ENCODE assay signal across 8 cellular contexts in genomic region chr1:24672686-24673085, GRCh38. TPM values are rescaled to one million over a fixed set of nuclear protein-coding genes. Genes with fewer than 3 reads are reported as not detected.
DNase-seq lines count a peak whose midpoint lies in the region; ATAC-seq, FAIRE-seq and TF ChIP-seq lines count a peak whose summit lies in the region.
"Not testable (repeated sequence)": the region's sequence is repeated elsewhere in the genome, so short reads cannot be mapped to it uniquely, and the experiment has no call there.

No MANE protein-coding gene starts in this region.

- H3K4me1 ChIP-seq in K562 (replicated peaks in 1 of 2; ENCODE audit: control insufficient read depth in 2 of 2, insufficient read depth in 2 of 2, low read length in 2 of 2) = not testable (repeated sequence)

- H3K9ac ChIP-seq in K562 (ENCODE audit: insufficient read depth in 1 of 2, low read depth in 2 of 2, low read length in 2 of 2) = not testable (repeated sequence)

- H3K9me3 Mint-ChIP-seq in T-helper 2 cell treated with Interferon-gamma antibody and Interleukin-4, amounts not matched to agents 5 μg/mL and 100 μg/mL, for 36 hours; activated T-helper 17 cell treated with anti-CD3 and anti-CD28 coated beads, Interleukin-2, amount 50 U/mL, for 72 hours; stimulated activated naive CD8-positive, alpha-beta T cell treated with anti-CD3 and anti-CD28 coated beads, Interleukin-15, Interleukin-2, amounts not matched to agents 100 ng/mL and 50 ng/mL, for 24 hours: not testable (repeated sequence)

- TF ChIP-seq CTCF in K562 (IDR thresholded peaks at IDR 0.05 in 2 of 3, conservative IDR thresholded peaks at IDR 0.05 in 1 of 3; ENCODE audit: insufficient read depth in 2 of 3, low read depth in 1 of 3, low read length in 3 of 3); fibroblast of mammary gland (conservative IDR thresholded peaks at IDR 0.05; ENCODE audit: control insufficient read depth, insufficient read depth, low read depth, low read length): not testable (repeated sequence)

- POLR2A ChIA-PET in K562 (lab: Yijun Ruan, JAX) = interaction anchor here (0.6 to 1.0 kb wide), 3 partner anchors 15 to 175 kb away, joined by 3 to 5 read pairs (median 3); no protein-coding TSS in a partner anchor

- H3K4me3 Mint-ChIP-seq in T-helper 2 cell treated with Interferon-gamma antibody and Interleukin-4, amounts not matched to agents 5 μg/mL and 100 μg/mL, for 36 hours; activated T-helper 17 cell treated with anti-CD3 and anti-CD28 coated beads, Interleukin-2, amount 50 U/mL, for 72 hours; stimulated activated naive CD8-positive, alpha-beta T cell treated with anti-CD3 and anti-CD28 coated beads, Interleukin-15, Interleukin-2, amounts not matched to agents 100 ng/mL and 50 ng/mL, for 24 hours: not testable (repeated sequence)

- CTCF ChIA-PET in K562 (lab: Yijun Ruan, JAX; ENCODE audit: low intra/inter-chr PET ratio) = not testable (repeated sequence)

- in situ Hi-C loops in K562 (cut with MboI) = not testable (repeated sequence)

- not testable (repeated sequence) for H3K4me1 Mint-ChIP-seq in T-helper 2 cell treated with Interferon-gamma antibody and Interleukin-4, amounts not matched to agents 5 μg/mL and 100 μg/mL, for 36 hours (ENCODE audit: low read depth); activated T-helper 17 cell treated with anti-CD3 and anti-CD28 coated beads, Interleukin-2, amount 50 U/mL, for 72 hours; stimulated activated naive CD8-positive, alpha-beta T cell treated with anti-CD3 and anti-CD28 coated beads, Interleukin-15, Interleukin-2, amounts not matched to agents 100 ng/mL and 50 ng/mL, for 24 hours (ENCODE audit: low read depth)

- DNase-seq in EH (ENCODE audit: low read depth) (peak; percentile 62), LHCN-M2 (ENCODE audit: low read depth) (peak; percentile 46), fibroblast of mammary gland (ENCODE audit: low read depth) (peak; percentile 45), myocyte (ENCODE audit: low read depth) (peak; percentile 40)
- DNase-seq in T-helper 2 cell treated with Interferon-gamma antibody and Interleukin-4, amounts not matched to agents 5 μg/mL and 100 μg/mL, for 36 hours (ENCODE audit: low spot score); K562 (ENCODE audit: extremely low read depth in 1 of 4, low spot score in 3 of 4): not testable (repeated sequence)

- whole genome bisulfite sequencing in K562 (ENCODE audit: insufficient coverage, low coverage, missing lambda C conversion rate) = 100% methylated on average over 1 of the region's 1 CpG

- not testable (repeated sequence) for H3K79me2 ChIP-seq in K562 (ENCODE audit: control insufficient read depth, insufficient read depth, low read length)

- H3K36me3 ChIP-seq in K562 (ENCODE audit: control insufficient read depth, insufficient read depth, low read length) = peaks cover 74% of the 10 kb centered on the region

- not testable (repeated sequence) for H3K27me3 ChIP-seq in K562 (ENCODE audit: control insufficient read depth in 2 of 2, insufficient read depth in 2 of 2, low read length in 2 of 2)

- ATAC-seq in activated T-helper 17 cell treated with anti-CD3 and anti-CD28 coated beads, Interleukin-2, amount 50 U/mL, for 72 hours (replicated peaks); K562: not testable (repeated sequence)

- H3K27ac ChIP-seq in K562 (ENCODE audit: extremely low read depth, low read depth, low read length) = not testable (repeated sequence)

- H2AFZ ChIP-seq in K562 (ENCODE audit: low read depth, low read length) = not testable (repeated sequence)

- not testable (repeated sequence) for H3K27me3 Mint-ChIP-seq in T-helper 2 cell treated with Interferon-gamma antibody and Interleukin-4, amounts not matched to agents 5 μg/mL and 100 μg/mL, for 36 hours (ENCODE audit: low read depth); activated T-helper 17 cell treated with anti-CD3 and anti-CD28 coated beads, Interleukin-2, amount 50 U/mL, for 72 hours; stimulated activated naive CD8-positive, alpha-beta T cell treated with anti-CD3 and anti-CD28 coated beads, Interleukin-15, Interleukin-2, amounts not matched to agents 100 ng/mL and 50 ng/mL, for 24 hours

- BruUV-seq in K562 (replicated peaks; lab: Mats Ljungman, UMichigan) = TSS peak; percentile 58

- H3K27ac Mint-ChIP-seq in T-helper 2 cell treated with Interferon-gamma antibody and Interleukin-4, amounts not matched to agents 5 μg/mL and 100 μg/mL, for 36 hours = peak overlapping the region; percentile 49
- peak overlapping the region; percentile 37 for H3K27ac Mint-ChIP-seq in activated T-helper 17 cell treated with anti-CD3 and anti-CD28 coated beads, Interleukin-2, amount 50 U/mL, for 72 hours
- peak overlapping the region; percentile 72 for H3K27ac Mint-ChIP-seq in stimulated activated naive CD8-positive, alpha-beta T cell treated with anti-CD3 and anti-CD28 coated beads, Interleukin-15, Interleukin-2, amounts not matched to agents 100 ng/mL and 50 ng/mL, for 24 hours

- H3K9me3 ChIP-seq in K562 (replicated peaks; ENCODE audit: control insufficient read depth, insufficient read depth, low read depth, low read length) = not testable (repeated sequence)

- H3K4me3 ChIP-seq in K562; fibroblast of mammary gland (ENCODE audit: control insufficient read depth, low read depth, low read length): not testable (repeated sequence)

- not testable (repeated sequence) for H4K20me1 ChIP-seq in K562 (replicated peaks; ENCODE audit: control insufficient read depth, insufficient read depth, low read length)

- peaks cover 64% of the 10 kb centered on the region for H3K36me3 Mint-ChIP-seq in T-helper 2 cell treated with Interferon-gamma antibody and Interleukin-4, amounts not matched to agents 5 μg/mL and 100 μg/mL, for 36 hours (ENCODE audit: low read depth)
- peaks cover 98% of the 10 kb centered on the region for H3K36me3 Mint-ChIP-seq in activated T-helper 17 cell treated with anti-CD3 and anti-CD28 coated beads, Interleukin-2, amount 50 U/mL, for 72 hours (ENCODE audit: low read depth)
- H3K36me3 Mint-ChIP-seq in stimulated activated naive CD8-positive, alpha-beta T cell treated with anti-CD3 and anti-CD28 coated beads, Interleukin-15, Interleukin-2, amounts not matched to agents 100 ng/mL and 50 ng/mL, for 24 hours (ENCODE audit: low read depth) = peaks cover 89% of the 10 kb centered on the region

- not testable (repeated sequence) for TF ChIP-seq POLR2A in K562 (conservative IDR thresholded peaks at IDR 0.05)

- H3K9me1 ChIP-seq in K562 (ENCODE audit: control insufficient read depth, insufficient read depth, low read length) = not testable (repeated sequence)

- not testable (repeated sequence) for FAIRE-seq in K562 (lab: Jason Lieb, UNC)

- H3K4me2 ChIP-seq in K562 (ENCODE audit: insufficient read depth, low read length) = not testable (repeated sequence)

- TF ChIP-seq EP300 in K562 (IDR thresholded peaks at IDR 0.05; ENCODE audit: low read length) = not testable (repeated sequence)

- intact Hi-C loops in K562 (cut with micrococcal nuclease) = not testable (repeated sequence)

- TF ChIP-seq RAD21 in K562 (CRISPR knock-in tag; conservative IDR thresholded peaks at IDR 0.05 in 1 of 2, IDR thresholded peaks at IDR 0.05 in 1 of 2) = not testable (repeated sequence)

TF ChIP-seq in K562, 482 proteins besides CTCF, POLR2A, EP300 and RAD21:
- TF ChIP-seq SUPT5H (IDR thresholded peaks at IDR 0.05) = 0 out of 2 replicates have a peak, but pooled peaks have one; percentile 25

RNA-seq across cellular contexts. Expression of gene SRRM1, which starts 29.6 kb away (rescaled TPM):
- total RNA-seq in LHCN-M2 (2014; rRNA removed) (46.2 and 55.3 TPM in 2 replicates), K562 (2014; rRNA removed) (54.5 and 59.4 TPM in 2 replicates), K562 (2014; rRNA removed; fragmentation: Illumina TruSeq; extraction: Trizol) (81.0 and 89.6 TPM in 2 replicates), K562 (2015; rRNA removed; fragmentation: Illumina TruSeq; extraction: Trizol) (86.4 and 86.7 TPM in 2 replicates), K562 (2021) (200 and 225 TPM in 2 replicates), myocyte (58.6 and 63.5 TPM in 2 replicates)
- 52.3 TPM for polyA plus RNA-seq in LHCN-M2 (2012)
- total RNA-seq in activated T-helper 17 cell treated with anti-CD3 and anti-CD28 coated beads, Interleukin-2, amount 50 U/mL, for 72 hours = 100 to 1,000 TPM; 151 to 223 TPM
- 217 and 656 TPM in 2 replicates for total RNA-seq in K562 (2011; cell fraction: chromatin; rRNA removed; ENCODE audit: low replicate concordance)
- 132 and 167 TPM in 2 replicates for total RNA-seq in K562 (2011; cell fraction: nucleolus; rRNA removed)
- 277 and 407 TPM in 2 replicates for total RNA-seq in K562 (2011; cell fraction: nucleoplasm; rRNA removed)
- polyA plus RNA-seq in K562 (2011; rRNA removed) (76.5 and 152 TPM in 2 replicates), K562 (2014; fragmentation: Illumina TruSeq; extraction: Trizol) (152 and 179 TPM in 2 replicates), K562 (2014; fragmentation: Nextera tagmentation; extraction: Ambion mirVana) (100 to 1,000 TPM; 115 to 268 TPM), K562 (2014; rRNA removed) (112 and 141 TPM in 2 replicates)
- polyA plus RNA-seq in K562 (2011; cell fraction: cytosol; rRNA removed) = 38.3 and 58.6 TPM in 2 replicates
- 322 and 323 TPM in 2 replicates for polyA plus RNA-seq in K562 (2011; cell fraction: nucleus; rRNA removed)
- polyA plus RNA-seq in K562 (2012) = 92.3 and 93.9 TPM in 2 replicates
- 132 and 178 TPM in 2 replicates for polyA minus RNA-seq in K562 (2011; rRNA and poly(A)+ RNA removed)
- 73.1 and 83.0 TPM in 2 replicates for polyA minus RNA-seq in K562 (2011; cell fraction: cytosol; rRNA and poly(A)+ RNA removed)
- polyA minus RNA-seq in K562 (2011; cell fraction: nucleus; rRNA and poly(A)+ RNA removed) = 176 and 371 TPM in 2 replicates
- 55.5 TPM for polyA plus RNA-seq in myocyte (2012)
